ENCODE assay signal across 8 cellular contexts in the genomic region with DNA sequence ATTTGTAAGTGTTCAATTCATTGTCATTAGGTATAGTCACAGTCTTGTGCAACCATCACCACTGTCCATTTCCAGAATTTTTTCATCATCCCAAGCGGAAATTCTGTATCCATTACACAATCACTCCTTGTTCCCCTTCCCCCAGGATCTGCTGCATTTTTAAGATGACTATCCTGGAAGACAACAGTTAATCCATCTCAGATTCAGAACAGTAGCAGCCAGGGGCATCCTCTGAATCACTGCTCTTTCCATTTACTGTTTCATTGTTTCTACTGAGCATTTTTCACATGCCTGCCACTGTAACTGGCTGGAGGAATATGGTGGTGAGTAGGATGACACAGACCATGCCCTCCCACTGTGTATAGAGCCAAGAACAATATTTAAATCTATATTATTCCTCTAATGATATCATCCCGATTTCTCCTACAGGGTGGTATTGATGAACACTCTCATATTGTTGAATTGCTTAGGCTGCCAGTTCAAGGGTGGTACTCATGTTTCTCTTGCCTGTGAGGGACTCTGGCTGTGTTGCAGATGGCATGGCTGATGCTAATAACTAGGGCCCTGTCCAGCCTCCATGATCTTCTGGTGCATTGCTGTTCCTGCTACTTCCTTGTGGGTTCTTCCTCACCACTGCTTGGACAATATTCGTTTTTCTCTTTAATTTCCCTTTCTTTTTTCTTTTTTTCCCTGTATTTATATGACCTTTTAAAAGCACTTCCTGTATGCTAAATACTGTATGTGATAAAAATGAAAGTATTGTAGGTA. TPM values are rescaled to one million over a fixed set of nuclear protein-coding genes. Genes with fewer than 3 reads are reported as not detected.
DNase-seq lines count a peak whose midpoint lies in the region; ATAC-seq and TF ChIP-seq lines count a peak whose summit lies in the region.

No MANE protein-coding gene starts in this region.

- peak overlapping the region; percentile 42 for H3K4me3 Mint-ChIP-seq in natural killer cell treated with Interleukin-12 subunit alpha and Interleukin-12 subunit beta and Interleukin-15 and Interleukin-18, amount 100 ng/mL, for 72 hours

- POLR2A ChIA-PET in GM10248 (lab: Yijun Ruan, JAX) = no interaction called here

- DNase-seq in Daoy (ENCODE audit: low read depth) (peak; percentile 81), NCI-H226 (peak; percentile 91), dermis microvascular lymphatic vessel endothelial cell (ENCODE audit: low read depth in 2 of 2) (peak; percentile 39 to 85), HUDEP-2 (lab: John Stamatoyannopoulos, UW; ENCODE audit: unreplicated experiment in 76 of 76) (no peak), GM10248 (ENCODE audit: extremely low spot score) (no peak), mesenteric fat pad (ENCODE audit: low spot score) (no peak)
- no peak for DNase-seq in natural killer cell treated with Interleukin-12 subunit alpha and Interleukin-12 subunit beta and Interleukin-15 and Interleukin-18, amount 100 ng/mL, for 72 hours (ENCODE audit: low spot score)
- DNase-seq in activated CD8-positive, alpha-beta memory T cell treated with anti-CD3 and anti-CD28 coated beads, Interleukin-2, amount 50 U/mL, for 48 hours = no peak

- peak overlapping the region; percentile 38 to 87 for H3K27ac Mint-ChIP-seq in natural killer cell treated with Interleukin-12 subunit alpha and Interleukin-12 subunit beta and Interleukin-15 and Interleukin-18, amount 100 ng/mL, for 72 hours

- no peak for TF ChIP-seq CTCF in GM10248 (IDR thresholded peaks at IDR 0.05; ENCODE audit: control extremely low read depth, extremely low read depth, low read depth, missing control alignments)

- CTCF ChIA-PET in GM10248 (lab: Yijun Ruan, JAX) = no interaction called here

- H3K4me1 Mint-ChIP-seq in natural killer cell treated with Interleukin-12 subunit alpha and Interleukin-12 subunit beta and Interleukin-15 and Interleukin-18, amount 100 ng/mL, for 72 hours (ENCODE audit: low read depth in 2 of 2) = peaks cover 38% of the 10 kb centered on the region in 2 donors

- no peak for ATAC-seq in natural killer cell treated with Interleukin-12 subunit alpha and Interleukin-12 subunit beta and Interleukin-15 and Interleukin-18, amount 100 ng/mL, for 72 hours

- no peaks in the 10 kb centered on the region for H3K27me3 Mint-ChIP-seq in natural killer cell treated with Interleukin-12 subunit alpha and Interleukin-12 subunit beta and Interleukin-15 and Interleukin-18, amount 100 ng/mL, for 72 hours

- no peaks in the 10 kb centered on the region for H3K36me3 Mint-ChIP-seq in natural killer cell treated with Interleukin-12 subunit alpha and Interleukin-12 subunit beta and Interleukin-15 and Interleukin-18, amount 100 ng/mL, for 72 hours

- H3K9me3 Mint-ChIP-seq in natural killer cell treated with Interleukin-12 subunit alpha and Interleukin-12 subunit beta and Interleukin-15 and Interleukin-18, amount 100 ng/mL, for 72 hours = no peaks in the 10 kb centered on the region

RNA-seq across cellular contexts. Expression of a gene that starts 59.0 kb away (rescaled TPM):
- 1.4 and 4.5 TPM in 2 replicates for total RNA-seq in Daoy (2014; rRNA removed; shearing (Covaris generic))
- total RNA-seq in dermis microvascular lymphatic vessel endothelial cell (2.6 and 4.3 TPM in 2 replicates), mesenteric fat pad (16.3 TPM)
- total RNA-seq in natural killer cell treated with Interleukin-12 subunit alpha and Interleukin-12 subunit beta and Interleukin-15 and Interleukin-18, amount 100 ng/mL, for 72 hours = 10 to 100 TPM in 1 of 2 donors, 1 to 10 TPM in 1; 9.3 to 12.1 TPM

Comparison
In these comparisons a context has a peak if more than half of its experiments do, and no peak if none do; other contexts are left out.
1. DNase-seq: peak in Daoy (single experiment), NCI-H226 (single experiment) and dermis microvascular lymphatic vessel endothelial cell (2 of 2); none in natural killer cell treated with Interleukin-12 subunit alpha and Interleukin-12 subunit beta and Interleukin-15 and Interleukin-18, amount 100 ng/mL, for 72 hours (single experiment), HUDEP-2 (0 of 76), GM10248 (single experiment), activated CD8-positive, alpha-beta memory T cell treated with anti-CD3 and anti-CD28 coated beads, Interleukin-2, amount 50 U/mL, for 48 hours (single experiment) and mesenteric fat pad (single experiment).